In the genomic region with DNA sequence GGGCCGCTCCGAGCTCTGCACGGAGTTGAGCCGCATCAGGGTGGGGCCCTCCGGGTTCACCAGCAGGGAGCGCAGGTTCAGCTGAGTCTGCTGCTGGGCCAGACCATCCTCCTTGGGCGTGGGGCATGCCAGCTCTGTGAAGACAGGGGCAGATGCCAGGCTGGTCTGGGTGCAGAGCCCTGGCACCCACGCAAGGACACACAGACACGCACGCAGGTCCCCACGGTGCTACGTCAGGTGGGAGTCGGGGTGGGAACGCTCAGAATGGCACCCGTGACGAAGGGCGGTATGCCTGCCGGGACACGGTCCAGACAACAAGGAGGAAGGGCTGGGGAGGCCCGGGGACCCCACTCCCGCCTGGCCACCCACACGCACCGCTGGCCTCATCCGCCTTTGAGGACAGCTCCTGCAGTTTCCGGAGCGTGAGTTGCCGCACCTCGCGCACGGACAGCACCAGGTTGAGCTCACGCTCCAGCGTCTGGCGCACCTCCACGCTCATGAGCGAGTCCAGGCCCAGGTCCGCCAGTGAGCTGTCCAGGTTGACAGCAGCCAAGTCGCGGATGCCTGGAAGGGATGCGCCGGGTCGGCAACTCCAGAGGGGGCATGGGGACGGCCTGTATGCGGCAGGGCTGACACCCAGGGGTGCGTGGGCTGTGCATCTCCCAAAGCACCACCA, we compare ENCODE assay signal across 2 cellular contexts.
TF ChIP-seq lines count a peak whose summit lies in the region.

No MANE protein-coding gene starts in this region.

TF ChIP-seq in IMR-90, 13 proteins besides CTCF, POLR2A, EP300 and RAD21:
- TF ChIP-seq, protein P1, sequence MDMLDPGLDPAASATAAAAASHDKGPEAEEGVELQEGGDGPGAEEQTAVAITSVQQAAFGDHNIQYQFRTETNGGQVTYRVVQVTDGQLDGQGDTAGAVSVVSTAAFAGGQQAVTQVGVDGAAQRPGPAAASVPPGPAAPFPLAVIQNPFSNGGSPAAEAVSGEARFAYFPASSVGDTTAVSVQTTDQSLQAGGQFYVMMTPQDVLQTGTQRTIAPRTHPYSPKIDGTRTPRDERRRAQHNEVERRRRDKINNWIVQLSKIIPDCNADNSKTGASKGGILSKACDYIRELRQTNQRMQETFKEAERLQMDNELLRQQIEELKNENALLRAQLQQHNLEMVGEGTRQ (IDR thresholded peaks at IDR 0.05; ENCODE audit: low read depth, low read length), result no peak
- TF ChIP-seq NFE2L2 (IDR thresholded peaks at IDR 0.05; ENCODE audit: low read depth, low read length), result no peak
- no peak for TF ChIP-seq BHLHE40 (IDR thresholded peaks at IDR 0.05; ENCODE audit: low read depth, low read length)
- TF ChIP-seq RCOR1 (IDR thresholded peaks at IDR 0.05; ENCODE audit: insufficient replicate concordance, low read length), result no peak
- no peak for TF ChIP-seq CEBPB (IDR thresholded peaks at IDR 0.05; ENCODE audit: low read depth, low read length)
- no peak for TF ChIP-seq MAFK (IDR thresholded peaks at IDR 0.05; ENCODE audit: low read depth, low read length)
- no peak for TF ChIP-seq RFX5 (IDR thresholded peaks at IDR 0.05; ENCODE audit: low read depth, low read length)
- TF ChIP-seq, protein P2, sequence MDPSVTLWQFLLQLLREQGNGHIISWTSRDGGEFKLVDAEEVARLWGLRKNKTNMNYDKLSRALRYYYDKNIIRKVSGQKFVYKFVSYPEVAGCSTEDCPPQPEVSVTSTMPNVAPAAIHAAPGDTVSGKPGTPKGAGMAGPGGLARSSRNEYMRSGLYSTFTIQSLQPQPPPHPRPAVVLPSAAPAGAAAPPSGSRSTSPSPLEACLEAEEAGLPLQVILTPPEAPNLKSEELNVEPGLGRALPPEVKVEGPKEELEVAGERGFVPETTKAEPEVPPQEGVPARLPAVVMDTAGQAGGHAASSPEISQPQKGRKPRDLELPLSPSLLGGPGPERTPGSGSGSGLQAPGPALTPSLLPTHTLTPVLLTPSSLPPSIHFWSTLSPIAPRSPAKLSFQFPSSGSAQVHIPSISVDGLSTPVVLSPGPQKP (IDR thresholded peaks at IDR 0.05; ENCODE audit: borderline replicate concordance, low read depth, low read length), result no peak
- no peak for TF ChIP-seq SMC3 (IDR thresholded peaks at IDR 0.05; ENCODE audit: low read depth, low read length)
- no peak for TF ChIP-seq MAZ (IDR thresholded peaks at IDR 0.05; ENCODE audit: borderline replicate concordance, low read depth, low read length)
- TF ChIP-seq CHD1 (IDR thresholded peaks at IDR 0.05; ENCODE audit: low read depth, low read length), result no peak
- TF ChIP-seq MXI1 (IDR thresholded peaks at IDR 0.05; ENCODE audit: borderline replicate concordance, low read depth, low read length), result no peak
- no peak for TF ChIP-seq FOS (IDR thresholded peaks at IDR 0.05; ENCODE audit: low read depth, low read length)

TF ChIP-seq in K562, 482 proteins besides CTCF, POLR2A, EP300 and RAD21:
- TF ChIP-seq, protein P3, sequence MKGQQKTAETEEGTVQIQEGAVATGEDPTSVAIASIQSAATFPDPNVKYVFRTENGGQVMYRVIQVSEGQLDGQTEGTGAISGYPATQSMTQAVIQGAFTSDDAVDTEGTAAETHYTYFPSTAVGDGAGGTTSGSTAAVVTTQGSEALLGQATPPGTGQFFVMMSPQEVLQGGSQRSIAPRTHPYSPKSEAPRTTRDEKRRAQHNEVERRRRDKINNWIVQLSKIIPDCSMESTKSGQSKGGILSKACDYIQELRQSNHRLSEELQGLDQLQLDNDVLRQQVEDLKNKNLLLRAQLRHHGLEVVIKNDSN (CRISPR knock-in tag; IDR thresholded peaks at IDR 0.05), result no peak
- TF ChIP-seq PRPF4 (IDR thresholded peaks at IDR 0.05; ENCODE audit: insufficient read depth, low read depth, low read length, poor library complexity, severe bottlenecking) (peak; percentile 20), ZNF324 (CRISPR knock-in tag; IDR thresholded peaks at IDR 0.05) (no peak), FOXA3 (CRISPR knock-in tag; conservative IDR thresholded peaks at IDR 0.05 in 1 of 2, IDR thresholded peaks at IDR 0.05 in 1 of 2) (no peak), TSC22D4 (tag; IDR thresholded peaks at IDR 0.05) (no peak), SMAD2 (IDR thresholded peaks at IDR 0.05; ENCODE audit: low read depth, low read length) (no peak), RBFOX2 (IDR thresholded peaks at IDR 0.05; ENCODE audit: low read depth, low read length) (peak; percentile 67), CEBPG (CRISPR knock-in tag; IDR thresholded peaks at IDR 0.05) (no peak), CEBPG (tag; conservative IDR thresholded peaks at IDR 0.05 in 1 of 2, IDR thresholded peaks at IDR 0.05 in 1 of 2) (no peak), NFXL1 (CRISPR knock-in tag; IDR thresholded peaks at IDR 0.05) (no peak), SNIP1 (IDR thresholded peaks at IDR 0.05; ENCODE audit: low read depth) (no peak), CCNT2 (IDR thresholded peaks at IDR 0.05; ENCODE audit: borderline replicate concordance, extremely low read depth, insufficient read length, low read depth, low read length) (no peak), SUPT5H (IDR thresholded peaks at IDR 0.05) (peak; percentile 42; the same call in 1 of the 2 replicates), ZNF444 (CRISPR knock-in tag; IDR thresholded peaks at IDR 0.05) (no peak), GTF2E2 (tag; IDR thresholded peaks at IDR 0.05) (no peak), FIP1L1 (IDR thresholded peaks at IDR 0.05; ENCODE audit: low read depth, low read length, poor library complexity, severe bottlenecking) (peak; percentile 16), PCBP1 (IDR thresholded peaks at IDR 0.05; ENCODE audit: low read depth, low read length, poor library complexity, severe bottlenecking) (peak; percentile 41), ZC3H4 (CRISPR knock-in tag; IDR thresholded peaks at IDR 0.05; ENCODE audit: borderline replicate concordance) (no peak), TFAM (CRISPR knock-in tag; conservative IDR thresholded peaks at IDR 0.05) (no peak), RBM22 (IDR thresholded peaks at IDR 0.05; ENCODE audit: low read depth, low read length, poor library complexity, severe bottlenecking) (peak; percentile 75), ADNP (tag; IDR thresholded peaks at IDR 0.05) (no peak), POLR2G (IDR thresholded peaks at IDR 0.05; ENCODE audit: low read depth, low read length) (peak; percentile 60), GATA2 (CRISPR knock-in tag; IDR thresholded peaks at IDR 0.05) (no peak), RBM39 (optimal IDR thresholded peaks at IDR 0.05; ENCODE audit: low read depth, low read length) (peak; percentile 51)
- TF ChIP-seq, protein P4, sequence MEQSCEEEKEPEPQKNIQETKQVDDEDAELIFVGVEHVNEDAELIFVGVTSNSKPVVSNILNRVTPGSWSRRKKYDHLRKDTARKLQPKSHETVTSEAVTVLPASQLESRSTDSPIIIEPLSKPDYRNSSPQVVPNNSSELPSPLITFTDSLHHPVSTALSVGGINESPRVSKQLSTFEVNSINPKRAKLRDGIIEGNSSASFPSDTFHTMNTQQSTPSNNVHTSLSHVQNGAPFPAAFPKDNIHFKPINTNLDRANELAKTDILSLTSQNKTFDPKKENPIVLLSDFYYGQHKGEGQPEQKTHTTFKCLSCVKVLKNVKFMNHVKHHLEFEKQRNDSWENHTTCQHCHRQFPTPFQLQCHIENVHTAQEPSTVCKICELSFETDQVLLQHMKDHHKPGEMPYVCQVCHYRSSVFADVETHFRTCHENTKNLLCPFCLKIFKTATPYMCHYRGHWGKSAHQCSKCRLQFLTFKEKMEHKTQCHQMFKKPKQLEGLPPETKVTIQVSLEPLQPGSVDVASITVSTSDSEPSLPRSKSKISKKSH (CRISPR knock-in tag; IDR thresholded peaks at IDR 0.05), result no peak
- TF ChIP-seq, protein P5, sequence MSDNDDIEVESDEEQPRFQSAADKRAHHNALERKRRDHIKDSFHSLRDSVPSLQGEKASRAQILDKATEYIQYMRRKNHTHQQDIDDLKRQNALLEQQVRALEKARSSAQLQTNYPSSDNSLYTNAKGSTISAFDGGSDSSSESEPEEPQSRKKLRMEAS (CRISPR knock-in tag; IDR thresholded peaks at IDR 0.05), result 0 out of 2 replicates have a peak, but pooled peaks have one; percentile 15
- TF ChIP-seq, protein P6, sequence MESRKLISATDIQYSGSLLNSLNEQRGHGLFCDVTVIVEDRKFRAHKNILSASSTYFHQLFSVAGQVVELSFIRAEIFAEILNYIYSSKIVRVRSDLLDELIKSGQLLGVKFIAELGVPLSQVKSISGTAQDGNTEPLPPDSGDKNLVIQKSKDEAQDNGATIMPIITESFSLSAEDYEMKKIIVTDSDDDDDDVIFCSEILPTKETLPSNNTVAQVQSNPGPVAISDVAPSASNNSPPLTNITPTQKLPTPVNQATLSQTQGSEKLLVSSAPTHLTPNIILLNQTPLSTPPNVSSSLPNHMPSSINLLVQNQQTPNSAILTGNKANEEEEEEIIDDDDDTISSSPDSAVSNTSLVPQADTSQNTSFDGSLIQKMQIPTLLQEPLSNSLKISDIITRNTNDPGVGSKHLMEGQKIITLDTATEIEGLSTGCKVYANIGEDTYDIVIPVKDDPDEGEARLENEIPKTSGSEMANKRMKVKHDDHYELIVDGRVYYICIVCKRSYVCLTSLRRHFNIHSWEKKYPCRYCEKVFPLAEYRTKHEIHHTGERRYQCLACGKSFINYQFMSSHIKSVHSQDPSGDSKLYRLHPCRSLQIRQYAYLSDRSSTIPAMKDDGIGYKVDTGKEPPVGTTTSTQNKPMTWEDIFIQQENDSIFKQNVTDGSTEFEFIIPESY (CRISPR knock-in tag; IDR thresholded peaks at IDR 0.05), result peak; percentile 98
